ENCODE assay signal across 8 cellular contexts in the genomic region with DNA sequence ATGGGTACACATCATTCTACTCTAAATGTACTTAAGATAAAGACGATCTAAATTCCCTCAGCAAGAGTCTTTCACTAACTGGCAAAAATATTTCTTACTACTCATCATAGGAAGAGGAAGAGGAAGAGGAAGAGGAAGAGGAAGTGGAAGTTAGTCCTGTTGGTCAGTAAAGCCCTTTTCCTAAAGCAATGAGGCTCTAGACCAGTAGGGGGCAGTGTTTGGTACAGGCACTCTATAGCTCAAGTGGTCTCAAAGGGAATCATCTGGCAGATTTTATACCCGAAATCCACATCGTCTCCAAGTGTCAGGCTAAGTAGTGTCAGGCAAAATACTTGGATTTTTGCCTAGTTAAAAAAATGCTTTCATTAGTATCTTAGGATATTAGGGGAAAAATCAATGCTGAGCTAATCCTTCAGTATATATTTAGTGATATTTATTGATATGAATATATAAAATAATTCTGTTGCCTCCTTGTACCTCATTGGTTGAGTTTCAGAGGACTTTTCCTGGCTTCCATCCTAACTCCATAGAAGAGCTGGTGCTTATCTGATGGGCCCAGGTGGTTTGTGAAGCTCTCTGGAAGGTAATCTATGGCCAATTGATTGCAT. TPM values are rescaled to one million over a fixed set of nuclear protein-coding genes. Genes with fewer than 3 reads are reported as not detected.
DNase-seq lines count a peak whose midpoint lies in the region; ATAC-seq and TF ChIP-seq lines count a peak whose summit lies in the region.

No MANE protein-coding gene starts in this region.

- H3K4me2 ChIP-seq in GM23338 (no peak overlapping the region), smooth muscle cell (no peak overlapping the region)

- H3K27me3 ChIP-seq in BE2C (no peaks in the 10 kb centered on the region), GM23338 (ENCODE audit: insufficient read depth) (no peaks in the 10 kb centered on the region), gastroesophageal sphincter (no peaks in the 10 kb centered on the region), smooth muscle cell (ENCODE audit: low read depth) (no peaks in the 10 kb centered on the region)

- no peaks in the 10 kb centered on the region for H4K20me1 ChIP-seq in GM23338 (replicated peaks; ENCODE audit: insufficient read depth)
- H4K20me1 ChIP-seq in smooth muscle cell (ENCODE audit: low read depth), result no peaks in the 10 kb centered on the region

- no peak overlapping the region for H3K27ac ChIP-seq in GM23338 (ENCODE audit: low read depth)
- H3K27ac ChIP-seq in gastroesophageal sphincter, result no peak overlapping the region
- H3K27ac ChIP-seq in smooth muscle cell (ENCODE audit: low read depth), result peak overlapping the region; percentile 37

- H3K4me1 ChIP-seq in BE2C, result no peaks in the 10 kb centered on the region
- no peaks in the 10 kb centered on the region for H3K4me1 ChIP-seq in GM23338 (ENCODE audit: insufficient read depth)
- peaks cover 0 to 39% (median 0%) of the 10 kb centered on the region in 3 donors for H3K4me1 ChIP-seq in gastroesophageal sphincter
- H3K4me1 ChIP-seq in smooth muscle cell (ENCODE audit: low read depth), result peaks cover 14% of the 10 kb centered on the region

- H3K9me3 ChIP-seq in BE2C (no peaks in the 10 kb centered on the region), gastroesophageal sphincter (no peaks in the 10 kb centered on the region), smooth muscle cell (replicated peaks; ENCODE audit: low read depth) (no peaks in the 10 kb centered on the region)

- no peaks in the 10 kb centered on the region for H3K27me3 Mint-ChIP-seq in GM23338 (ENCODE audit: insufficient read depth, low read depth, poor library complexity)

- H3K4me3 Mint-ChIP-seq in GM23338, result no peak overlapping the region

- H3K9me3 Mint-ChIP-seq in GM23338, result no peaks in the 10 kb centered on the region

- no peak overlapping the region for H3K27ac Mint-ChIP-seq in GM23338

- DNase-seq in BE2C (peak; percentile 50), GM23338 (ENCODE audit: low spot score) (peak; percentile 81), RPMI8226 (peak; percentile 12), smooth muscle cell (lab: John Stamatoyannopoulos, UW; ENCODE audit: unreplicated experiment) (no peak)
- no peak for DNase-seq in effector CD4-positive, alpha-beta T cell
- no peak for DNase-seq in NK-92 treated with Interleukin-12 subunit alpha and Interleukin-12 subunit beta, amount 100 ng/mL, for 24 hours (lab: John Stamatoyannopoulos, UW)

- no peak overlapping the region for H2AFZ ChIP-seq in GM23338
- no peak overlapping the region for H2AFZ ChIP-seq in smooth muscle cell (ENCODE audit: low read depth)

- no peaks in the 10 kb centered on the region for H3K36me3 Mint-ChIP-seq in GM23338 (ENCODE audit: low read depth)

- TF ChIP-seq CTCF in BE2C (IDR thresholded peaks at IDR 0.05; ENCODE audit: low read depth, low read length), result peak; percentile 94
- TF ChIP-seq CTCF in GM23338 (conservative IDR thresholded peaks at IDR 0.05; ENCODE audit: low read depth in 2 of 2), result peak; percentile 84 to 90
- TF ChIP-seq CTCF in gastroesophageal sphincter (IDR thresholded peaks at IDR 0.05), result peak; percentile 15 to 52 (median 40)
- peak; percentile 50 for TF ChIP-seq CTCF in smooth muscle cell (IDR thresholded peaks at IDR 0.05; ENCODE audit: borderline replicate concordance, insufficient read depth, poor library complexity, severe bottlenecking)

- H3K9me2 ChIP-seq in GM23338 (ENCODE audit: insufficient read depth), result no peaks in the 10 kb centered on the region

- no peaks in the 10 kb centered on the region for H3F3A ChIP-seq in GM23338 (replicated peaks; ENCODE audit: low read depth)
- peaks cover 5% of the 10 kb centered on the region for H3F3A ChIP-seq in smooth muscle cell (ENCODE audit: low read depth)

- H3K36me3 ChIP-seq in BE2C, result no peaks in the 10 kb centered on the region
- no peaks in the 10 kb centered on the region for H3K36me3 ChIP-seq in GM23338 (ENCODE audit: insufficient read depth)
- no peaks in the 10 kb centered on the region for H3K36me3 ChIP-seq in gastroesophageal sphincter
- H3K36me3 ChIP-seq in smooth muscle cell (ENCODE audit: low read depth), result peaks cover 2% of the 10 kb centered on the region

- WGBS in gastroesophageal sphincter (ENCODE audit: low coverage in 1 of 2), 2 donors, result 59 to 64% methylated on average over 3 of the region's 3 CpGs
- 57% methylated on average over 3 of the region's 3 CpGs for WGBS in smooth muscle cell (ENCODE audit: low lambda C conversion rate)

- H3K4me1 Mint-ChIP-seq in GM23338, result peaks cover 8% of the 10 kb centered on the region

- no peak overlapping the region for H3K9ac ChIP-seq in smooth muscle cell (ENCODE audit: low read depth)

- H3K79me2 ChIP-seq in GM23338 (replicated peaks; ENCODE audit: insufficient read depth) (no peaks in the 10 kb centered on the region), smooth muscle cell (ENCODE audit: low read depth) (peaks cover 68% of the 10 kb centered on the region)

- no peak for TF ChIP-seq POLR2A in gastroesophageal sphincter (IDR thresholded peaks at IDR 0.05)

- ATAC-seq in GM23338 (peak; percentile 75), gastroesophageal sphincter (no peak), GM18867 (IDR thresholded peaks at IDR 0.05; ENCODE audit: unreplicated experiment) (no peak)

- no peak for TF ChIP-seq EP300 in gastroesophageal sphincter (IDR thresholded peaks at IDR 0.05)

- H3K4me3 ChIP-seq in BE2C (ENCODE audit: low read depth, low read length), result no peak overlapping the region
- no peak overlapping the region for H3K4me3 ChIP-seq in GM23338
- no peak overlapping the region for H3K4me3 ChIP-seq in gastroesophageal sphincter
- H3K4me3 ChIP-seq in smooth muscle cell, result no peak overlapping the region

TF ChIP-seq in GM23338, 12 proteins besides CTCF, POLR2A, EP300 and RAD21 (continues in another document):
- TF ChIP-seq, protein P1, sequence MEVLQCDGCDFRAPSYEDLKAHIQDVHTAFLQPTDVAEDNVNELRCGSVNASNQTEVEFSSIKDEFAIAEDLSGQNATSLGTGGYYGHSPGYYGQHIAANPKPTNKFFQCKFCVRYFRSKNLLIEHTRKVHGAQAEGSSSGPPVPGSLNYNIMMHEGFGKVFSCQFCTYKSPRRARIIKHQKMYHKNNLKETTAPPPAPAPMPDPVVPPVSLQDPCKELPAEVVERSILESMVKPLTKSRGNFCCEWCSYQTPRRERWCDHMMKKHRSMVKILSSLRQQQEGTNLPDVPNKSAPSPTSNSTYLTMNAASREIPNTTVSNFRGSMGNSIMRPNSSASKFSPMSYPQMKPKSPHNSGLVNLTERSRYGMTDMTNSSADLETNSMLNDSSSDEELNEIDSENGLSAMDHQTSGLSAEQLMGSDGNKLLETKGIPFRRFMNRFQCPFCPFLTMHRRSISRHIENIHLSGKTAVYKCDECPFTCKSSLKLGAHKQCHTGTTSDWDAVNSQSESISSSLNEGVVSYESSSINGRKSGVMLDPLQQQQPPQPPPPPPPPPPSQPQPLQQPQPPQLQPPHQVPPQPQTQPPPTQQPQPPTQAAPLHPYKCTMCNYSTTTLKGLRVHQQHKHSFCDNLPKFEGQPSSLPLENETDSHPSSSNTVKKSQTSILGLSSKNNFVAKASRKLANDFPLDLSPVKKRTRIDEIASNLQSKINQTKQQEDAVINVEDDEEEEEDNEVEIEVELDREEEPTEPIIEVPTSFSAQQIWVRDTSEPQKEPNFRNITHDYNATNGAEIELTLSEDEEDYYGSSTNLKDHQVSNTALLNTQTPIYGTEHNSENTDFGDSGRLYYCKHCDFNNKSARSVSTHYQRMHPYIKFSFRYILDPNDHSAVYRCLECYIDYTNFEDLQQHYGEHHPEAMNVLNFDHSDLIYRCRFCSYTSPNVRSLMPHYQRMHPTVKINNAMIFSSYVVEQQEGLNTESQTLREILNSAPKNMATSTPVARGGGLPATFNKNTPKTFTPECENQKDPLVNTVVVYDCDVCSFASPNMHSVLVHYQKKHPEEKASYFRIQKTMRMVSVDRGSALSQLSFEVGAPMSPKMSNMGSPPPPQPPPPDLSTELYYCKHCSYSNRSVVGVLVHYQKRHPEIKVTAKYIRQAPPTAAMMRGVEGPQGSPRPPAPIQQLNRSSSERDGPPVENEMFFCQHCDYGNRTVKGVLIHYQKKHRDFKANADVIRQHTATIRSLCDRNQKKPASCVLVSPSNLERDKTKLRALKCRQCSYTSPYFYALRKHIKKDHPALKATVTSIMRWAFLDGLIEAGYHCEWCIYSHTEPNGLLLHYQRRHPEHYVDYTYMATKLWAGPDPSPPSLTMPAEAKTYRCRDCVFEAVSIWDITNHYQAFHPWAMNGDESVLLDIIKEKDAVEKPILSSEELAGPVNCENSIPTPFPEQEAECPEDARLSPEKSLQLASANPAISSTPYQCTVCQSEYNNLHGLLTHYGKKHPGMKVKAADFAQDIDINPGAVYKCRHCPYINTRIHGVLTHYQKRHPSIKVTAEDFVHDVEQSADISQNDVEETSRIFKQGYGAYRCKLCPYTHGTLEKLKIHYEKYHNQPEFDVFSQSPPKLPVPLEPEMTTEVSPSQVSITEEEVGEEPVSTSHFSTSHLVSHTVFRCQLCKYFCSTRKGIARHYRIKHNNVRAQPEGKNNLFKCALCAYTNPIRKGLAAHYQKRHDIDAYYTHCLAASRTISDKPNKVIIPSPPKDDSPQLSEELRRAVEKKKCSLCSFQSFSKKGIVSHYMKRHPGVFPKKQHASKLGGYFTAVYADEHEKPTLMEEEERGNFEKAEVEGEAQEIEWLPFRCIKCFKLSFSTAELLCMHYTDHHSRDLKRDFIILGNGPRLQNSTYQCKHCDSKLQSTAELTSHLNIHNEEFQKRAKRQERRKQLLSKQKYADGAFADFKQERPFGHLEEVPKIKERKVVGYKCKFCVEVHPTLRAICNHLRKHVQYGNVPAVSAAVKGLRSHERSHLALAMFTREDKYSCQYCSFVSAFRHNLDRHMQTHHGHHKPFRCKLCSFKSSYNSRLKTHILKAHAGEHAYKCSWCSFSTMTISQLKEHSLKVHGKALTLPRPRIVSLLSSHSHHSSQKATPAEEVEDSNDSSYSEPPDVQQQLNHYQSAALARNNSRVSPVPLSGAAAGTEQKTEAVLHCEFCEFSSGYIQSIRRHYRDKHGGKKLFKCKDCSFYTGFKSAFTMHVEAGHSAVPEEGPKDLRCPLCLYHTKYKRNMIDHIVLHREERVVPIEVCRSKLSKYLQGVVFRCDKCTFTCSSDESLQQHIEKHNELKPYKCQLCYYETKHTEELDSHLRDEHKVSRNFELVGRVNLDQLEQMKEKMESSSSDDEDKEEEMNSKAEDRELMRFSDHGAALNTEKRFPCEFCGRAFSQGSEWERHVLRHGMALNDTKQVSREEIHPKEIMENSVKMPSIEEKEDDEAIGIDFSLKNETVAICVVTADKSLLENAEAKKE (CRISPR knock-in tag; IDR thresholded peaks at IDR 0.05), result no peak
- TF ChIP-seq CREB1 (CRISPR knock-in tag; IDR thresholded peaks at IDR 0.05; ENCODE audit: low read depth) (no peak), JUNB (IDR thresholded peaks at IDR 0.05; ENCODE audit: unreplicated experiment) (no peak), EZH2phosphoT487 (IDR thresholded peaks at IDR 0.05; ENCODE audit: unreplicated experiment) (no peak)

RNA-seq across cellular contexts. Expression of gene BLID, which starts 7.7 kb away (rescaled TPM):
- not detected for polyA plus RNA-seq in BE2C (2012; ENCODE audit: insufficient read depth, insufficient read length, low read depth)
- total RNA-seq in GM23338 (2014; rRNA removed; shearing (Covaris generic)), result not detected in 2 replicates
- polyA plus RNA-seq in GM23338 (2016; fragmentation: Nextera tagmentation; extraction: Ambion mirVana) (not detected in 2 replicates), smooth muscle cell (0.18 TPM in 1 of 2 replicates, not detected in the other)
- total RNA-seq in gastroesophageal sphincter (10 to 100 TPM in 1 of 4 donors, 1 to 10 TPM in 2, not detected in 1; 1.2 to 13.5 (median 5.4) TPM), smooth muscle cell (2.3 and 4.7 TPM in 2 replicates)

Comparison
In these comparisons a context has a peak if more than half of its experiments do, and no peak if none do; other contexts are left out.
1. DNase-seq: peak in BE2C (single experiment), GM23338 (single experiment) and RPMI8226 (single experiment); none in smooth muscle cell (single experiment), effector CD4-positive, alpha-beta T cell (single experiment) and NK-92 treated with Interleukin-12 subunit alpha and Interleukin-12 subunit beta, amount 100 ng/mL, for 24 hours (single experiment).
2. CTCF ChIP-seq: peak in every context shown above with its lines; median percentile 94 in BE2C; 87 in GM23338; 50 in smooth muscle cell; 40 in gastroesophageal sphincter.